1 cellular context compared by ENCODE assay signal in genomic region chr16:64532117-64532516, GRCh38.
TF ChIP-seq lines count a peak whose summit lies in the region.

No MANE protein-coding gene starts in this region.

TF ChIP-seq in GM23338, 12 proteins besides CTCF, POLR2A, EP300 and RAD21 (continued from another document):
- TF ChIP-seq ZNF462 (CRISPR knock-in tag; IDR thresholded peaks at IDR 0.05) (no peak), STAT1 (IDR thresholded peaks at IDR 0.05; ENCODE audit: unreplicated experiment) (no peak), ZNF114 (CRISPR knock-in tag; IDR thresholded peaks at IDR 0.05) (no peak), CREB1 (CRISPR knock-in tag; IDR thresholded peaks at IDR 0.05; ENCODE audit: low read depth) (no peak), REST (IDR thresholded peaks at IDR 0.05; ENCODE audit: unreplicated experiment) (no peak)
